Comparison of ENCODE assay signal across 21 cellular contexts in the genomic region with DNA sequence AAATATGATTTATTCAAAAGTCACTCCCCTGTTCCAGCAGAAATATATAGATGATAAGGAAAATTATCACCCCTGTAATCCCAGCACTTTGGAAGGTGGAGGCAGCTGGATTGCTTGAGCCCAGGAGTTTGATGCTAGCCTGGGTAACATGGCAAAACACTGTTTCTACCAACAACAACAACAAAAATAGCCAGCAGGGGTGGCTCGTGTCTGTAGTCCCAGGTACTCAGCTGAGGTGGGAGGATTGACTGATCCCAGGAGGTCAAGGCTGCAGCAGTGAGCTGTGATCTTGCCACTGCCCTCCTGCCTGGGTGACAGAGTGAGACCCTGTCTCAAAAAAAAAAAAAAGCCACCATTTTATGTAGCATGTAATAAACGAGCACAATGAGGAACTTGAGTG.
"Had no signal": no experiment of that assay in that cellular context is flagged by ENCODE, and none has a peak within 500 bp of the region (broad histone marks: within the 10 kb centered on the region; RNA-seq: fewer than 3 reads in every experiment).

No MANE protein-coding gene starts in this region.

- H3K9me3 ChIP-seq: SJCRH30 had no signal

- DNase-seq: KBM-7, MV-4-11, NCI-H1048, NCI-H1105, NCI-H1417, NCI-H1436 treated with DMSO at 0.1 percent for 48 hours, NCI-H1694, NCI-H187 treated with DMSO at 0.1 percent for 48 hours, NCI-H2029 treated with DMSO at 0.1 percent for 48 hours, NCI-H226, NCI-H446, NCI-H510A, NCI-H524 treated with DMSO at 0.1 percent for 48 hours, NCI-H69, NCI-H774, PC-3, SHP77, SJCRH30 had no signal

- H3K36me3 ChIP-seq: SJCRH30 had no signal

- ATAC-seq: Panc1, PC-3, SK-N-SH treated with all-trans-retinoic acid at 6 μM for 48 hours had no signal

- H3K27ac ChIP-seq: RWPE1, SJCRH30 had no signal

- H3K4me1 ChIP-seq: SJCRH30 had no signal

- H3K27me3 ChIP-seq: SJCRH30 had no signal

- H3K4me3 ChIP-seq: SJCRH30 had no signal
